22 cellular contexts compared by ENCODE assay signal in the genomic region with DNA sequence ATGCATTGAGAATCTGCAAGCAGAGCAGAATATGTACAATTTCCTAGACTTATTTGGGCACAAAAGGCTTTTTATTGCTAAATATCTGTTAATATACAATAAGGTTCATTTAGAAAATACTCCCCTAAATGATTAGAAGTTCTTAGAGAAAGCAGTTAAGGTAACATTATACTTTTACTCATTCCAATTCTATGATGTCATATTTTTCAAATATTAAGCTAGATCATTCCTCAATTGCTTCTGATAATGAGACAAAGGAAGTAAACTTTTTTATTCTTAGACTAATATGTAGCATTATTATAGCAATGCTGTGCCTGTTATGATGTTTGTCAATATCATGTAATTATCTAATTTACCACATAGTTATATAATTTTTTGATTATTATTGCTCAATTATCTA.
"Had no signal": no experiment of that assay in that cellular context is flagged by ENCODE, and none has a peak within 500 bp of the region (broad histone marks: within the 10 kb centered on the region; RNA-seq: fewer than 3 reads in every experiment).

No MANE protein-coding gene starts in this region.

- H3K4me3 ChIP-seq: cardiac muscle cell had no signal

- H3K27me3 ChIP-seq: cardiac muscle cell had no signal

- DNase-seq: activated CD4-positive, alpha-beta memory T cell treated with anti-CD3 and anti-CD28 coated beads for 36 hours; activated CD4-positive, alpha-beta T cell treated with anti-CD3 and anti-CD28 coated beads, Interleukin-2, amount 10 ng/mL, durations not matched to agents 7 days and 5 days; activated CD4-positive, CD25-positive, alpha-beta regulatory T cell; activated CD8-positive, alpha-beta memory T cell treated with anti-CD3 and anti-CD28 coated beads for 24 hours; activated effector memory CD4-positive, alpha-beta T cell treated with anti-CD3 and anti-CD28 coated beads, Interleukin-2, amount 50 U/mL, for 16 hours; activated naive CD4-positive, alpha-beta T cell treated with anti-CD3 and anti-CD28 coated beads for 36 hours; activated T-cell treated with anti-CD3 and anti-CD28 coated beads, Interleukin-2, amount 50 U/mL, for 4 hours; amygdala; Karpas-422; NCI-H1105 treated with DMSO at 0.1 percent for 48 hours; NCI-H1930; NCI-H2171; NCI-H2227 treated with DMSO at 0.1 percent for 48 hours; NCI-H510A; NCI-H526 treated with DMSO at 0.1 percent for 48 hours; NCI-H82; SIG-M5; T-cell; T-helper 2 cell; T1000 had no signal

- H3K36me3 ChIP-seq: cardiac muscle cell had no signal

- H3K27ac ChIP-seq: cardiac muscle cell, VCaP had no signal
